ENCODE assay signal across 10 cellular contexts in genomic region chr19:57269515-57270250, GRCh38. TPM values are rescaled to one million over a fixed set of nuclear protein-coding genes. Genes with fewer than 3 reads are reported as not detected.
DNase-seq lines count a peak whose midpoint lies in the region; ATAC-seq and TF ChIP-seq lines count a peak whose summit lies in the region.
"Had no signal": no experiment of that assay in that cellular context is flagged by ENCODE, and none has a peak within 500 bp of the region (broad histone marks: within the 10 kb centered on the region; RNA-seq: fewer than 3 reads in every experiment).

No MANE protein-coding gene starts in this region.

- peaks cover 4% of the 10 kb centered on the region for H3K4me1 ChIP-seq in RWPE2 (ENCODE audit: insufficient read depth, poor library complexity, severe bottlenecking)

- no peaks in the 10 kb centered on the region for H3K9me3 Mint-ChIP-seq in effector memory CD8-positive, alpha-beta T cell
- peaks cover 2% of the 10 kb centered on the region for H3K9me3 Mint-ChIP-seq in glutamatergic neuron (ENCODE audit: unreplicated experiment)

- no peaks in the 10 kb centered on the region for H3K4me1 Mint-ChIP-seq in effector memory CD8-positive, alpha-beta T cell (ENCODE audit: low read depth in 2 of 2)
- no peaks in the 10 kb centered on the region for H3K4me1 Mint-ChIP-seq in glutamatergic neuron (ENCODE audit: low read depth, unreplicated experiment)

- in situ Hi-C loops in ACHN (cut with HindIII; ENCODE audit: low pct_ligation_motif_present, low pct_unique_long_range_greater_than_20kb, low sequenced_read_pairs): no loop called here

- no peaks in the 10 kb centered on the region for H3K27me3 Mint-ChIP-seq in effector memory CD8-positive, alpha-beta T cell
- H3K27me3 Mint-ChIP-seq in glutamatergic neuron (ENCODE audit: unreplicated experiment): peaks cover 2% of the 10 kb centered on the region

- H3K36me3 ChIP-seq in RWPE2 (ENCODE audit: low read depth): no peaks in the 10 kb centered on the region

- H3K36me3 Mint-ChIP-seq in effector memory CD8-positive, alpha-beta T cell (ENCODE audit: insufficient read depth): peaks cover 3% of the 10 kb centered on the region
- H3K36me3 Mint-ChIP-seq in glutamatergic neuron (ENCODE audit: unreplicated experiment): peaks cover 4% of the 10 kb centered on the region

- H3K27ac Mint-ChIP-seq in effector memory CD8-positive, alpha-beta T cell: no peak overlapping the region
- no peak overlapping the region for H3K27ac Mint-ChIP-seq in glutamatergic neuron (ENCODE audit: unreplicated experiment)

- no peak overlapping the region for H3K4me3 ChIP-seq in RWPE2 (ENCODE audit: severe bottlenecking)

- peak overlapping the region; percentile 10 for H3K27ac ChIP-seq in RWPE2 (ENCODE audit: poor library complexity, severe bottlenecking)

- H3K9me3 ChIP-seq in RWPE2 (ENCODE audit: severe bottlenecking): no peaks in the 10 kb centered on the region

- no peaks in the 10 kb centered on the region for H3K27me3 ChIP-seq in RWPE2 (ENCODE audit: insufficient read depth, poor library complexity, severe bottlenecking)

- TF ChIP-seq CTCF in RWPE2 (IDR thresholded peaks at IDR 0.05; ENCODE audit: poor library complexity, severe bottlenecking) (no peak), GM10266 (IDR thresholded peaks at IDR 0.05; ENCODE audit: control insufficient read depth, insufficient read depth, low read depth, missing control alignments) (no peak), glutamatergic neuron (IDR thresholded peaks at IDR 0.05; ENCODE audit: partially characterized antibody, unreplicated experiment) (no peak)

- ATAC-seq in GM19351 (IDR thresholded peaks at IDR 0.05; ENCODE audit: unreplicated experiment): peak; percentile 40
- peak; percentile 94 for ATAC-seq in RWPE2 (ENCODE audit: low read depth)
- no peak for ATAC-seq in effector memory CD8-positive, alpha-beta T cell (replicated peaks)

- no peak overlapping the region for H3K4me3 Mint-ChIP-seq in effector memory CD8-positive, alpha-beta T cell
- H3K4me3 Mint-ChIP-seq in glutamatergic neuron (ENCODE audit: unreplicated experiment): no peak overlapping the region

- DNase-seq in AG20443 (ENCODE audit: low spot score): peak; percentile 67
- DNase-seq in RWPE2 (ENCODE audit: low spot score): no peak
- DNase-seq in germinal center (ENCODE audit: low spot score): peak; percentile 55
- DNase-seq in GM10266 (ENCODE audit: extremely low spot score): no peak
- DNase-seq in ACHN: no peak
- DNase-seq in effector memory CD8-positive, alpha-beta T cell: no peak
- DNase-seq in glutamatergic neuron: no peak
- DNase-seq: stimulated activated CD4-positive, alpha-beta T cell treated with anti-CD3 and anti-CD28 coated beads, Interleukin-2, amount 100 ng/mL, for 24 hours; T-helper 9 cell had no signal

RNA-seq across cellular contexts. Expression of gene ZNF460, which starts 10.6 kb away (rescaled TPM):
- total RNA-seq in glutamatergic neuron (ENCODE audit: unreplicated experiment): 62.1 TPM

RNA-seq across cellular contexts. Expression of gene ZNF805, which starts 29.3 kb away (rescaled TPM):
- total RNA-seq in glutamatergic neuron (ENCODE audit: unreplicated experiment): 15.5 TPM

RNA-seq across cellular contexts. Expression of gene AURKC, which starts 38.9 kb away (rescaled TPM):
- total RNA-seq in glutamatergic neuron (ENCODE audit: unreplicated experiment): 2.8 TPM

RNA-seq across cellular contexts. Expression of gene ZNF543, which starts 50.6 kb away (rescaled TPM):
- total RNA-seq in glutamatergic neuron (ENCODE audit: unreplicated experiment): 16.7 TPM

Comparison
In these comparisons a context has a peak if more than half of its experiments do, and no peak if none do; other contexts are left out.
1. DNase-seq: peak in AG20443 (single experiment) and germinal center (single experiment); none in RWPE2 (single experiment), GM10266 (single experiment), ACHN (single experiment), effector memory CD8-positive, alpha-beta T cell (0 of 3) and glutamatergic neuron (single experiment).